ENCODE assay signal across 23 cellular contexts in the genomic region with DNA sequence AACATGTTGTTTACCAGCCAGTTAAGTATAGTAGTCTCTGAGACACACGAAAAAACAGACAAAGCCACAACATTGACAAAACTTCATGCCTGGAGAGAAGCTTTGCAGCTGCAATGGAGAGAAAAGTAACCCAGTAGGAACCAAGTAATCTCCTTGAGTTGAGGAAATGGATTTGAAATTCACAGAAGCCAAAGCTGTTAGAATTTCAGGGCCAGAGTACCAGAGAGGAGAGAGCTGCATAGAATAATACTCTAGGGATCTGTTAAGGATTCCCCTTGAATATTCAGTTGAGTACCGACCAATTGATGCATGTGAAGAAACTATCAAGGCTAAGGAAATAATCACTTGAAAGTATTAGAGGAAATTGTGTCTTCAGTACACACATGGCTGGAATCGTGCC.
A peak's percentile ranks its signal among the peaks of the same experiment; 100 is the strongest.
DNase-seq lines count a peak whose midpoint lies in the region; ATAC-seq and TF ChIP-seq lines count a peak whose summit lies in the region.
"Had no signal": no experiment of that assay in that cellular context is flagged by ENCODE, and none has a peak within 500 bp of the region (broad histone marks: within the 10 kb centered on the region; RNA-seq: fewer than 3 reads in every experiment).

No MANE protein-coding gene starts in this region.

- H3K27ac Mint-ChIP-seq in GM23338 (peak overlapping the region; percentile 59), endodermal cell (peak overlapping the region; percentile 83), neural progenitor cell (no peak overlapping the region)
- H3K27ac Mint-ChIP-seq: CD4-positive, CD25-positive, alpha-beta regulatory T cell; CD8-positive, alpha-beta memory T cell had no signal

- H3K4me1 Mint-ChIP-seq in GM23338 (peaks cover 28% of the 10 kb centered on the region), endodermal cell (peaks cover 33% of the 10 kb centered on the region), neural progenitor cell (no peaks in the 10 kb centered on the region)
- H3K4me1 Mint-ChIP-seq: CD4-positive, CD25-positive, alpha-beta regulatory T cell; CD8-positive, alpha-beta memory T cell; IgD-negative memory B cell had no signal

- no peaks in the 10 kb centered on the region for H3K9me2 ChIP-seq in GM23338 (ENCODE audit: insufficient read depth)

- H3K27ac ChIP-seq in GM23338 (ENCODE audit: low read depth) (peak overlapping the region; percentile 12; the same call in 1 of the 2 replicates), HUES48 (ENCODE audit: low read depth, low read length) (peak overlapping the region; percentile 68), endodermal cell (ENCODE audit: low read depth, low read length) (no peak overlapping the region), neural progenitor cell (no peak overlapping the region)

- peak; percentile 52 for ATAC-seq in GM23338
- ATAC-seq: GM12878, HepG2 had no signal

- H3K27me3 ChIP-seq in GM23338 (ENCODE audit: insufficient read depth) (no peaks in the 10 kb centered on the region), HUES48 (ENCODE audit: control insufficient read depth, insufficient read depth, low read length) (no peaks in the 10 kb centered on the region), endodermal cell (ENCODE audit: control insufficient read depth, insufficient read depth, low read length, poor library complexity, severe bottlenecking) (no peaks in the 10 kb centered on the region), neural progenitor cell (no peaks in the 10 kb centered on the region)
- H3K27me3 ChIP-seq: BE2C had no signal

- peaks cover 31% of the 10 kb centered on the region for H3K4me1 ChIP-seq in GM23338 (ENCODE audit: insufficient read depth)
- H3K4me1 ChIP-seq in HUES48 (ENCODE audit: control insufficient read depth, insufficient read depth, low read length) = peaks cover 23% of the 10 kb centered on the region
- H3K4me1 ChIP-seq in endodermal cell (ENCODE audit: control insufficient read depth, insufficient read depth, low read length) = peaks cover 5% of the 10 kb centered on the region
- H3K4me1 ChIP-seq in neural progenitor cell = peaks cover 11% of the 10 kb centered on the region
- H3K4me1 ChIP-seq: BE2C, HAP-1 had no signal

- 17 to 41% methylated on average over 2 to 3 of the region's 3 CpGs for WGBS in endodermal cell (ENCODE audit: insufficient coverage in 1 of 2, insufficient read length in 1 of 2), 2 experiments

- H3K27me3 Mint-ChIP-seq in GM23338 (ENCODE audit: insufficient read depth, low read depth, poor library complexity) (no peaks in the 10 kb centered on the region), endodermal cell (ENCODE audit: insufficient read depth) (no peaks in the 10 kb centered on the region), neural progenitor cell (ENCODE audit: insufficient read depth, low read depth) (no peaks in the 10 kb centered on the region)
- H3K27me3 Mint-ChIP-seq: CD4-positive, CD25-positive, alpha-beta regulatory T cell; IgD-negative memory B cell had no signal

- H3K36me3 ChIP-seq in GM23338 (ENCODE audit: insufficient read depth) (no peaks in the 10 kb centered on the region), HUES48 (ENCODE audit: control insufficient read depth, insufficient read depth, low read length) (no peaks in the 10 kb centered on the region), endodermal cell (ENCODE audit: control insufficient read depth, insufficient read depth, low read length) (no peaks in the 10 kb centered on the region), neural progenitor cell (no peaks in the 10 kb centered on the region)
- H3K36me3 ChIP-seq: BE2C, HAP-1 had no signal

- no peak overlapping the region for H3K4me3 Mint-ChIP-seq in GM23338
- no peak overlapping the region for H3K4me3 Mint-ChIP-seq in endodermal cell
- H3K4me3 Mint-ChIP-seq in neural progenitor cell = no peak overlapping the region
- H3K4me3 Mint-ChIP-seq: CD4-positive, CD25-positive, alpha-beta regulatory T cell; CD8-positive, alpha-beta memory T cell; IgD-negative memory B cell had no signal

- H4K20me1 ChIP-seq in GM23338 (replicated peaks; ENCODE audit: insufficient read depth) (no peaks in the 10 kb centered on the region), neural progenitor cell (ENCODE audit: low read depth) (no peaks in the 10 kb centered on the region)

- H3K9me3 Mint-ChIP-seq in GM23338 (no peaks in the 10 kb centered on the region), endodermal cell (peaks cover 2% of the 10 kb centered on the region), neural progenitor cell (no peaks in the 10 kb centered on the region)

- peak; percentile 21 for DNase-seq in GM23338 (ENCODE audit: low spot score)
- peak; percentile 37 for DNase-seq in endodermal cell
- DNase-seq in neural progenitor cell (ENCODE audit: low spot score) = peak; percentile 4
- no peak for DNase-seq in NCI-H187 (lab: John Stamatoyannopoulos, UW)
- DNase-seq in OCI-M2 (lab: John Stamatoyannopoulos, UW; ENCODE audit: unreplicated experiment) = no peak
- no peak for DNase-seq in SK-N-DZ (ENCODE audit: low spot score)
- DNase-seq: ACHN; BE2C; C1 segment of cervical spinal cord; CD4-positive, CD25-positive, alpha-beta regulatory T cell; CD8-positive, alpha-beta memory T cell; COR-L47; DMS 273 treated with DMSO at 0.1 percent for 48 hours; DMS53; DND-41; EL; GOT3; KBM-7 had no signal

- peak overlapping the region; percentile 63 for H3K4me2 ChIP-seq in GM23338
- H3K4me2 ChIP-seq in neural progenitor cell = no peak overlapping the region

- TF ChIP-seq CTCF in GM23338 (conservative IDR thresholded peaks at IDR 0.05; ENCODE audit: low read depth in 2 of 2) (no peak), endodermal cell (conservative IDR thresholded peaks at IDR 0.05) (no peak), neural progenitor cell (IDR thresholded peaks at IDR 0.05) (no peak)

- H3K79me2 ChIP-seq in GM23338 (replicated peaks; ENCODE audit: insufficient read depth) (no peaks in the 10 kb centered on the region), neural progenitor cell (ENCODE audit: low read depth) (no peaks in the 10 kb centered on the region)

- H3K9ac ChIP-seq in HUES48 (ENCODE audit: low read depth, low read length) = no peak overlapping the region
- H3K9ac ChIP-seq in endodermal cell (ENCODE audit: extremely low read depth, low read length, poor library complexity, severe bottlenecking) = no peak overlapping the region
- H3K9ac ChIP-seq in neural progenitor cell = no peak overlapping the region

- H3K36me3 Mint-ChIP-seq in GM23338 (ENCODE audit: low read depth) (no peaks in the 10 kb centered on the region), endodermal cell (ENCODE audit: low read depth) (no peaks in the 10 kb centered on the region), neural progenitor cell (no peaks in the 10 kb centered on the region)
- H3K36me3 Mint-ChIP-seq: CD4-positive, CD25-positive, alpha-beta regulatory T cell; CD8-positive, alpha-beta memory T cell; IgD-negative memory B cell had no signal

- H3K9me3 ChIP-seq in HUES48 (ENCODE audit: control insufficient read depth, insufficient read depth, low read length) (no peaks in the 10 kb centered on the region), endodermal cell (ENCODE audit: control insufficient read depth, low read length) (no peaks in the 10 kb centered on the region), neural progenitor cell (ENCODE audit: low read depth) (no peaks in the 10 kb centered on the region)
- H3K9me3 ChIP-seq: BE2C, HAP-1 had no signal

- H3K4me3 ChIP-seq in GM23338 (no peak overlapping the region), HUES48 (ENCODE audit: low read depth, low read length) (no peak overlapping the region), endodermal cell (ENCODE audit: low read length) (no peak overlapping the region), neural progenitor cell (no peak overlapping the region)
- H3K4me3 ChIP-seq: GM12878, HAP-1 had no signal

- no peak overlapping the region for H2AFZ ChIP-seq in GM23338
- H2AFZ ChIP-seq in neural progenitor cell (replicated peaks) = no peak overlapping the region

- H3F3A ChIP-seq in GM23338 (replicated peaks; ENCODE audit: low read depth) = no peaks in the 10 kb centered on the region
- no peaks in the 10 kb centered on the region for H3F3A ChIP-seq in neural progenitor cell (ENCODE audit: low read depth)

Comparison
In these comparisons a context has a peak if more than half of its experiments do, and no peak if none do; other contexts are left out.
1. DNase-seq: peak in GM23338 (single experiment), endodermal cell (single experiment) and neural progenitor cell (single experiment); none in NCI-H187 (0 of 2), OCI-M2 (single experiment) and SK-N-DZ (single experiment).
2. H3K27ac ChIP-seq: peak in GM23338 (single experiment) and HUES48 (single experiment); none in endodermal cell (single experiment) and neural progenitor cell (single experiment).